23 cellular contexts compared by ENCODE assay signal in genomic region chr7:133255461-133255860, GRCh38. TPM values are rescaled to one million over a fixed set of nuclear protein-coding genes. Genes with fewer than 3 reads are reported as not detected.
DNase-seq lines count a peak whose midpoint lies in the region; ATAC-seq, FAIRE-seq and TF ChIP-seq lines count a peak whose summit lies in the region.
"Had no signal": no experiment of that assay in that cellular context is flagged by ENCODE, and none has a peak within 500 bp of the region (broad histone marks: within the 10 kb centered on the region; RNA-seq: fewer than 3 reads in every experiment).

No MANE protein-coding gene starts in this region.

- H3K9ac ChIP-seq in BLaER1 treated with 17β-estradiol and CSF1 and Interleukin-3, amounts not matched to agents 10 nM and 100 nM: no peak overlapping the region
- H3K9ac ChIP-seq in IMR-90 (ENCODE audit: low read depth, low read length) (no peak overlapping the region), K562 (ENCODE audit: insufficient read depth in 1 of 2, low read depth in 2 of 2, low read length in 2 of 2) (no peak overlapping the region)
- H3K9ac ChIP-seq: KMS-11 had no signal

- H2AK9ac ChIP-seq in IMR-90 (replicated peaks; ENCODE audit: low read depth, low read length, poor library complexity): no peak overlapping the region

- H4K5ac ChIP-seq in IMR-90 (ENCODE audit: low read depth, low read length): no peak overlapping the region

- DNase-seq in IMR-90 (peak; percentile 28), K562 (ENCODE audit: extremely low read depth in 1 of 4, low spot score in 3 of 4) (no peak), NCI-H774 (lab: John Stamatoyannopoulos, UW) (no peak), adrenal gland (no peak), D721Med (ENCODE audit: insufficient read length, low spot score) (no peak)
- no peak for DNase-seq in natural killer cell treated with Interleukin-12 subunit alpha and Interleukin-12 subunit beta and Interleukin-15 and Interleukin-18, amount 100 ng/mL, for 72 hours (ENCODE audit: low spot score)
- DNase-seq: activated CD4-positive, alpha-beta T cell treated with anti-CD3 and anti-CD28 coated beads, Interleukin-2, amount 10 ng/mL, durations not matched to agents 7 days and 5 days; brain microvascular endothelial cell; CD4-positive, alpha-beta memory T cell; heart left ventricle; left colon; mesendoderm; naive thymus-derived CD4-positive, alpha-beta T cell; NCI-H1105 treated with DMSO at 0.1 percent for 48 hours; NCI-H2081; PC-9; T-helper 17 cell; upper lobe of right lung had no signal

- TF ChIP-seq CTCF in IMR-90 (conservative IDR thresholded peaks at IDR 0.05; ENCODE audit: low read depth, low read length): no peak
- no peak for TF ChIP-seq CTCF in K562 (IDR thresholded peaks at IDR 0.05 in 2 of 3, conservative IDR thresholded peaks at IDR 0.05 in 1 of 3; ENCODE audit: insufficient read depth in 2 of 3, low read depth in 1 of 3, low read length in 3 of 3)
- no peak for TF ChIP-seq CTCF in adrenal gland (IDR thresholded peaks at IDR 0.05)
- TF ChIP-seq CTCF in D721Med (IDR thresholded peaks at IDR 0.05; ENCODE audit: insufficient read depth, missing control alignments): no peak

- H3K4me1 Mint-ChIP-seq in natural killer cell treated with Interleukin-12 subunit alpha and Interleukin-12 subunit beta and Interleukin-15 and Interleukin-18, amount 100 ng/mL, for 72 hours (ENCODE audit: low read depth in 2 of 2): peaks cover 30 to 48% of the 10 kb centered on the region in 2 donors

- H3K27me3 Mint-ChIP-seq in natural killer cell treated with Interleukin-12 subunit alpha and Interleukin-12 subunit beta and Interleukin-15 and Interleukin-18, amount 100 ng/mL, for 72 hours: no peaks in the 10 kb centered on the region
- H3K27me3 Mint-ChIP-seq: activated CD4-positive, alpha-beta T cell treated with anti-CD3 and anti-CD28 coated beads, Interleukin-2, amount 10 ng/mL, durations not matched to agents 7 days and 5 days; CD4-positive, alpha-beta memory T cell; naive thymus-derived CD4-positive, alpha-beta T cell; progenitor cell of endocrine pancreas; T-helper 17 cell had no signal

- H4K8ac ChIP-seq in IMR-90 (ENCODE audit: low read depth in 2 of 2, low read length in 2 of 2): no peak overlapping the region

- FAIRE-seq in K562 (lab: Jason Lieb, UNC) (no peak), D721Med (lab: Jason Lieb, UNC) (no peak)
- FAIRE-seq: GM12892 had no signal

- peaks cover 21 to 37% of the 10 kb centered on the region in 2 experiments for H3K79me1 ChIP-seq in IMR-90 (ENCODE audit: low read depth in 1 of 2, low read length in 2 of 2)

- no peak overlapping the region for H3K14ac ChIP-seq in IMR-90 (replicated peaks; ENCODE audit: low read depth, low read length)

- no peak overlapping the region for H2BK20ac ChIP-seq in IMR-90 (ENCODE audit: low read depth, low read length)

- no peak overlapping the region for H3K4me3 ChIP-seq in BLaER1 treated with 17β-estradiol and CSF1 and Interleukin-3, amounts not matched to agents 10 nM and 100 nM
- H3K4me3 ChIP-seq in IMR-90 (ENCODE audit: insufficient read depth, low read depth, low read length) (no peak overlapping the region), K562 (no peak overlapping the region), adrenal gland (no peak overlapping the region)
- H3K4me3 ChIP-seq: PC-9, SJSA1, upper lobe of right lung had no signal

- no TSS peak for BruUV-seq in IMR-90 (replicated peaks; lab: Mats Ljungman, UMichigan)
- BruUV-seq in K562 (replicated peaks; lab: Mats Ljungman, UMichigan): no TSS peak

- H2BK120ac ChIP-seq in IMR-90 (ENCODE audit: low read depth, low read length): no peak overlapping the region

- no peak overlapping the region for H2BK15ac ChIP-seq in IMR-90 (ENCODE audit: low read depth, low read length)

- H4K91ac ChIP-seq in IMR-90 (ENCODE audit: insufficient read depth, low read depth, low read length): no peak overlapping the region

- peak overlapping the region; percentile 96 for H3K4me3 Mint-ChIP-seq in natural killer cell treated with Interleukin-12 subunit alpha and Interleukin-12 subunit beta and Interleukin-15 and Interleukin-18, amount 100 ng/mL, for 72 hours
- H3K4me3 Mint-ChIP-seq: activated CD4-positive, alpha-beta T cell treated with anti-CD3 and anti-CD28 coated beads, Interleukin-2, amount 10 ng/mL, durations not matched to agents 7 days and 5 days; T-helper 17 cell had no signal

- H4K20me1 ChIP-seq in BLaER1 treated with 17β-estradiol and CSF1 and Interleukin-3, amounts not matched to agents 10 nM and 100 nM: peaks cover 0 to 29% (median 0%) of the 10 kb centered on the region in 11 experiments; a peak in 3 of 22 replicates
- H4K20me1 ChIP-seq in IMR-90 (ENCODE audit: insufficient read depth, low read length) (no peaks in the 10 kb centered on the region), K562 (replicated peaks; ENCODE audit: control insufficient read depth, insufficient read depth, low read length) (peaks cover 6% of the 10 kb centered on the region; the same call in 1 of the 2 replicates)

- no peaks in the 10 kb centered on the region for H3K9me3 Mint-ChIP-seq in natural killer cell treated with Interleukin-12 subunit alpha and Interleukin-12 subunit beta and Interleukin-15 and Interleukin-18, amount 100 ng/mL, for 72 hours
- H3K9me3 Mint-ChIP-seq: activated CD4-positive, alpha-beta T cell treated with anti-CD3 and anti-CD28 coated beads, Interleukin-2, amount 10 ng/mL, durations not matched to agents 7 days and 5 days; CD4-positive, alpha-beta memory T cell; naive thymus-derived CD4-positive, alpha-beta T cell had no signal

- no peak for TF ChIP-seq RAD21 in IMR-90 (IDR thresholded peaks at IDR 0.05; ENCODE audit: low read length)
- no peak for TF ChIP-seq RAD21 in K562 (CRISPR knock-in tag; conservative IDR thresholded peaks at IDR 0.05 in 1 of 2, IDR thresholded peaks at IDR 0.05 in 1 of 2)

- H3K56ac ChIP-seq in IMR-90 (ENCODE audit: extremely low read depth, insufficient read depth, low read length): no peak overlapping the region

- H3K27ac ChIP-seq in BLaER1 treated with 17β-estradiol and CSF1 and Interleukin-3, amounts not matched to agents 10 nM and 100 nM: peak overlapping the region in 4 of 11 experiments; percentile 1 to 49 (median 40); a peak in 5 of 22 replicates
- H3K27ac ChIP-seq in IMR-90 (ENCODE audit: insufficient read depth, low read length) (no peak overlapping the region), K562 (ENCODE audit: extremely low read depth, low read depth, low read length) (no peak overlapping the region), adrenal gland (no peak overlapping the region)
- H3K27ac ChIP-seq: brain microvascular endothelial cell, KMS-11, PC-9, SJSA1, upper lobe of right lung had no signal

- in situ Hi-C loops in IMR-90 (cut with MboI; ENCODE audit: low sequenced_read_pairs): no loop called here
- in situ Hi-C loops in K562 (cut with MboI): no loop called here

- no peak overlapping the region for H2AFZ ChIP-seq in IMR-90 (replicated peaks; ENCODE audit: low read length, poor library complexity)
- H2AFZ ChIP-seq in K562 (ENCODE audit: low read depth, low read length): no peak overlapping the region
- H2AFZ ChIP-seq: PC-9 had no signal

- H3K4ac ChIP-seq in IMR-90 (ENCODE audit: low read depth, low read length): no peak overlapping the region

- H3K27ac Mint-ChIP-seq in natural killer cell treated with Interleukin-12 subunit alpha and Interleukin-12 subunit beta and Interleukin-15 and Interleukin-18, amount 100 ng/mL, for 72 hours: no peak overlapping the region
- H3K27ac Mint-ChIP-seq: activated CD4-positive, alpha-beta T cell treated with anti-CD3 and anti-CD28 coated beads, Interleukin-2, amount 10 ng/mL, durations not matched to agents 7 days and 5 days; progenitor cell of endocrine pancreas; T-helper 17 cell had no signal

- peaks cover 54% of the 10 kb centered on the region for H3K79me2 ChIP-seq in K562 (ENCODE audit: control insufficient read depth, insufficient read depth, low read length)

- no peak overlapping the region for H2BK5ac ChIP-seq in IMR-90 (ENCODE audit: low read depth, low read length, poor library complexity, severe bottlenecking)

- no CpG with 5 or more reads among the region's 3 CpGs for WGBS in IMR-90 (ENCODE audit: extremely low coverage in 2 of 2, insufficient read length in 1 of 2), 2 experiments
- WGBS in K562 (ENCODE audit: insufficient coverage, low coverage, missing lambda C conversion rate): 91% methylated on average over 3 of the region's 3 CpGs
- WGBS in adrenal gland, 4 donors: 75 to 81% (median 78%) methylated on average over 3 of the region's 3 CpGs

- peaks cover 0 to 32% (median 9%) of the 10 kb centered on the region in 11 experiments; a peak in 11 of 22 replicates for H3K36me3 ChIP-seq in BLaER1 treated with 17β-estradiol and CSF1 and Interleukin-3, amounts not matched to agents 10 nM and 100 nM
- no peaks in the 10 kb centered on the region; the same call in 1 of the 2 replicates for H3K36me3 ChIP-seq in IMR-90 (ENCODE audit: control insufficient read depth, insufficient read depth, low read length)
- peaks cover 14% of the 10 kb centered on the region for H3K36me3 ChIP-seq in K562 (ENCODE audit: control insufficient read depth, insufficient read depth, low read length)
- no peaks in the 10 kb centered on the region for H3K36me3 ChIP-seq in adrenal gland (replicated peaks in 1 of 2)
- H3K36me3 ChIP-seq: brain microvascular endothelial cell, heart left ventricle, SJSA1, upper lobe of right lung had no signal

- dilution Hi-C loops in IMR-90 (cut with HindIII; ENCODE audit: low sequenced_read_pairs, unreplicated experiment): no loop called here

- H3K9me1 ChIP-seq in IMR-90 (ENCODE audit: insufficient read depth, low read length) (0 out of 2 replicates have a peak, but pooled peaks cover 3% of the 10 kb centered on the region), K562 (ENCODE audit: control insufficient read depth, insufficient read depth, low read length) (no peaks in the 10 kb centered on the region)

- H3K27me3 ChIP-seq in BLaER1 treated with 17β-estradiol and CSF1 and Interleukin-3, amounts not matched to agents 10 nM and 100 nM: no peaks in the 10 kb centered on the region
- no peaks in the 10 kb centered on the region for H3K27me3 ChIP-seq in IMR-90 (ENCODE audit: control insufficient read depth, insufficient read depth, low read length)
- no peaks in the 10 kb centered on the region for H3K27me3 ChIP-seq in K562 (ENCODE audit: control insufficient read depth in 2 of 2, insufficient read depth in 2 of 2, low read length in 2 of 2)
- no peaks in the 10 kb centered on the region for H3K27me3 ChIP-seq in adrenal gland
- H3K27me3 ChIP-seq: brain microvascular endothelial cell, heart left ventricle, SJSA1, upper lobe of right lung had no signal

- CTCF ChIA-PET in IMR-90 (lab: Yijun Ruan, JAX): interaction anchor here (0.6 kb wide), 1 partner anchor 10 kb away, joined by 3 read pairs; no protein-coding TSS in a partner anchor
- CTCF ChIA-PET in K562 (lab: Yijun Ruan, JAX; ENCODE audit: low intra/inter-chr PET ratio): no interaction called here

- peaks cover 21 to 28% (median 26%) of the 10 kb centered on the region in 10 experiments for H3K4me1 ChIP-seq in BLaER1 treated with 17β-estradiol and CSF1 and Interleukin-3, amounts not matched to agents 10 nM and 100 nM
- no peaks in the 10 kb centered on the region for H3K4me1 ChIP-seq in IMR-90 (ENCODE audit: control insufficient read depth, insufficient read depth, low read length)
- no peaks in the 10 kb centered on the region; a peak in 3 of 5 replicates for H3K4me1 ChIP-seq in K562 (replicated peaks in 1 of 2; ENCODE audit: control insufficient read depth in 2 of 2, insufficient read depth in 2 of 2, low read length in 2 of 2)
- H3K4me1 ChIP-seq in adrenal gland (replicated peaks in 1 of 2): peaks cover 7 to 16% of the 10 kb centered on the region in 2 donors

- no peak for TF ChIP-seq EP300 in K562 (IDR thresholded peaks at IDR 0.05; ENCODE audit: low read length)

- no peak for TF ChIP-seq POLR2A in IMR-90 (IDR thresholded peaks at IDR 0.05; ENCODE audit: low read depth, low read length)
- TF ChIP-seq POLR2A in K562 (conservative IDR thresholded peaks at IDR 0.05): no peak
- no peak for TF ChIP-seq POLR2A in adrenal gland (IDR thresholded peaks at IDR 0.05)

- H3K36me3 Mint-ChIP-seq in natural killer cell treated with Interleukin-12 subunit alpha and Interleukin-12 subunit beta and Interleukin-15 and Interleukin-18, amount 100 ng/mL, for 72 hours: peaks cover 6% of the 10 kb centered on the region

- POLR2A ChIA-PET in IMR-90 (lab: Charles Lee; ENCODE audit: unreplicated experiment): no interaction called here
- POLR2A ChIA-PET in K562 (lab: Yijun Ruan, JAX): interaction anchor here (2.2 kb wide), 1 partner anchor 17 kb away, joined by 9 read pairs; no protein-coding TSS in a partner anchor

- ATAC-seq in IMR-90 (ENCODE audit: low read depth) (no peak), K562 (no peak)
- ATAC-seq in natural killer cell treated with Interleukin-12 subunit alpha and Interleukin-12 subunit beta and Interleukin-15 and Interleukin-18, amount 100 ng/mL, for 72 hours: no peak
- ATAC-seq: heart left ventricle; left colon; naive thymus-derived CD4-positive, alpha-beta T cell; T-helper 17 cell; upper lobe of right lung had no signal

- H3K18ac ChIP-seq in IMR-90 (ENCODE audit: low read depth, low read length): no peak overlapping the region

- intact Hi-C loops in IMR-90 (cut with micrococcal nuclease): loop anchor here (10.0 kb wide), 1 partner anchor 599 kb away; no protein-coding TSS in a partner anchor
- intact Hi-C loops in K562 (cut with micrococcal nuclease): no loop called here
- intact Hi-C loops in adrenal gland (cut with DNase I): no loop called here

- H3K23ac ChIP-seq in IMR-90 (ENCODE audit: low read depth, low read length): no peak overlapping the region

- peaks cover 0 to 7% (median 0%) of the 10 kb centered on the region in 11 experiments; a peak in 1 of 22 replicates for H3K9me3 ChIP-seq in BLaER1 treated with 17β-estradiol and CSF1 and Interleukin-3, amounts not matched to agents 10 nM and 100 nM (replicated peaks in 1 of 11)
- H3K9me3 ChIP-seq in IMR-90 (ENCODE audit: control insufficient read depth, insufficient read depth, low read length): no peaks in the 10 kb centered on the region
- no peaks in the 10 kb centered on the region for H3K9me3 ChIP-seq in K562 (replicated peaks; ENCODE audit: control insufficient read depth, insufficient read depth, low read depth, low read length)
- no peaks in the 10 kb centered on the region for H3K9me3 ChIP-seq in adrenal gland (replicated peaks in 1 of 3)
- H3K9me3 ChIP-seq: heart left ventricle, SJSA1, upper lobe of right lung had no signal

- H2AK5ac ChIP-seq in IMR-90 (ENCODE audit: low read depth, low read length): no peak overlapping the region

- peak overlapping the region; percentile 34 to 98 (median 82); a peak in 19 of 22 replicates for H3K4me2 ChIP-seq in BLaER1 treated with 17β-estradiol and CSF1 and Interleukin-3, amounts not matched to agents 10 nM and 100 nM
- H3K4me2 ChIP-seq in IMR-90 (ENCODE audit: low read depth, low read length) (no peak overlapping the region), K562 (ENCODE audit: insufficient read depth, low read length) (no peak overlapping the region)
- H3K4me2 ChIP-seq: KMS-11, PC-9 had no signal

RNA-seq across cellular contexts. Expression of gene EXOC4, which starts 2.6 kb away (rescaled TPM):
- total RNA-seq in IMR-90 (2012; rRNA removed): 85.5 and 94.6 TPM in 2 replicates
- 25.4 and 31.5 TPM in 2 replicates for polyA plus RNA-seq in IMR-90 (2012; rRNA removed)
- 9.3 and 11.8 TPM in 2 replicates for polyA plus RNA-seq in IMR-90 (2012; cell fraction: cytosol; rRNA removed)
- polyA plus RNA-seq in IMR-90 (2012; cell fraction: nucleus; rRNA removed; ENCODE audit: low replicate concordance): 3.9 and 16.8 TPM in 2 replicates
- total RNA-seq in K562 (2011; cell fraction: chromatin; rRNA removed; ENCODE audit: low replicate concordance): 398 and 596 TPM in 2 replicates
- total RNA-seq in K562 (2011; cell fraction: nucleolus; rRNA removed): 144 and 188 TPM in 2 replicates
- 271 and 334 TPM in 2 replicates for total RNA-seq in K562 (2011; cell fraction: nucleoplasm; rRNA removed)
- total RNA-seq in K562 (2014; rRNA removed): 41.2 and 50.4 TPM in 2 replicates
- total RNA-seq in K562 (2014; rRNA removed; fragmentation: Illumina TruSeq; extraction: Trizol): 60.3 and 68.3 TPM in 2 replicates
- total RNA-seq in K562 (2015; rRNA removed; fragmentation: Illumina TruSeq; extraction: Trizol): 53.4 and 60.6 TPM in 2 replicates
- 54.8 and 59.3 TPM in 2 replicates for total RNA-seq in K562 (2021)
- polyA plus RNA-seq in K562 (2011; rRNA removed): 69.6 and 73.1 TPM in 2 replicates
- 28.2 and 50.6 TPM in 2 replicates for polyA plus RNA-seq in K562 (2011; cell fraction: cytosol; rRNA removed)
- polyA plus RNA-seq in K562 (2011; cell fraction: nucleus; rRNA removed): 55.8 and 68.8 TPM in 2 replicates
- 36.0 and 52.3 TPM in 2 replicates for polyA plus RNA-seq in K562 (2012)
- polyA plus RNA-seq in K562 (2014; fragmentation: Illumina TruSeq; extraction: Trizol): 45.2 and 46.6 TPM in 2 replicates
- 10 to 100 TPM; 18.5 to 26.3 TPM for polyA plus RNA-seq in K562 (2014; fragmentation: Nextera tagmentation; extraction: Ambion mirVana)
- 28.7 and 31.0 TPM in 2 replicates for polyA plus RNA-seq in K562 (2014; rRNA removed)
- polyA minus RNA-seq in K562 (2011; rRNA and poly(A)+ RNA removed): 297 and 410 TPM in 2 replicates
- polyA minus RNA-seq in K562 (2011; cell fraction: cytosol; rRNA and poly(A)+ RNA removed): 42.7 and 73.7 TPM in 2 replicates
- polyA minus RNA-seq in K562 (2011; cell fraction: nucleus; rRNA and poly(A)+ RNA removed): 204 and 451 TPM in 2 replicates
- total RNA-seq in natural killer cell treated with Interleukin-12 subunit alpha and Interleukin-12 subunit beta and Interleukin-15 and Interleukin-18, amount 100 ng/mL, for 72 hours: 100 to 1,000 TPM in 1 of 2 donors, 10 to 100 TPM in 1; 78.5 to 107 TPM
- total RNA-seq in adrenal gland: 10 to 100 TPM; 28.3 to 93.8 (median 75.7) TPM
- 10 to 100 TPM; 12.5 to 38.3 (median 15.0) TPM for polyA plus RNA-seq in adrenal gland

Comparison
In these comparisons a context has a peak if more than half of its experiments do, and no peak if none do; other contexts are left out.
1. H3K4me2 ChIP-seq: peak in BLaER1 treated with 17β-estradiol and CSF1 and Interleukin-3, amounts not matched to agents 10 nM and 100 nM (11 of 11); none in IMR-90 (single experiment) and K562 (single experiment).